22 cellular contexts compared by ENCODE assay signal in genomic region chr3:53613111-53613510, GRCh38.
A peak's percentile ranks its signal among the peaks of the same experiment; 100 is the strongest.
DNase-seq lines count a peak whose midpoint lies in the region; ATAC-seq, FAIRE-seq and TF ChIP-seq lines count a peak whose summit lies in the region.
"Had no signal": no experiment of that assay in that cellular context is flagged by ENCODE, and none has a peak within 500 bp of the region (broad histone marks: within the 10 kb centered on the region; RNA-seq: fewer than 3 reads in every experiment).

No MANE protein-coding gene starts in this region.

- no peak for TF ChIP-seq CTCF in GM12878 (IDR thresholded peaks at IDR 0.05 in 2 of 3, conservative IDR thresholded peaks at IDR 0.05 in 1 of 3; ENCODE audit: control insufficient read depth in 2 of 3, extremely low read depth in 1 of 3, insufficient read depth in 1 of 3, low read depth in 3 of 3, low read length in 3 of 3)

- H3K79me2 ChIP-seq in GM12878 (ENCODE audit: control insufficient read depth, insufficient read depth, low read length): no peaks in the 10 kb centered on the region
- H3K79me2 ChIP-seq: parathyroid adenoma had no signal

- H3K27ac ChIP-seq in GM12878 (ENCODE audit: control insufficient read depth, insufficient read depth): no peak overlapping the region
- H3K27ac ChIP-seq: parathyroid adenoma, sigmoid colon, SJCRH30 had no signal

- CTCF ChIA-PET in GM12878 (lab: Yijun Ruan, JAX): interaction anchor here (1.1 to 2.2 kb wide), 4 partner anchors 9 to 97 kb away, joined by 3 to 6 read pairs (median 5); no protein-coding TSS in a partner anchor

- H4K20me1 ChIP-seq in GM12878 (ENCODE audit: control insufficient read depth, insufficient read depth): no peaks in the 10 kb centered on the region

- 13% methylated on average over 3 of the region's 3 CpGs for WGBS in GM12878 (ENCODE audit: insufficient coverage, insufficient replicate concordance, low lambda C conversion rate, missing lambda C conversion rate)

- no peaks in the 10 kb centered on the region; a peak in 1 of 4 replicates for H3K27me3 ChIP-seq in GM12878 (replicated peaks in 1 of 2; ENCODE audit: control insufficient read depth in 2 of 2, insufficient read depth in 2 of 2, low read length in 1 of 2)
- H3K27me3 ChIP-seq: sigmoid colon had no signal

- BruUV-seq in GM12878 (replicated peaks; lab: Mats Ljungman, UMichigan): no TSS peak

- SMC1A ChIA-PET in GM12878 (lab: Charles Lee; ENCODE audit: uncharacterized antibody, unreplicated experiment): interaction anchor here (0.8 to 1.8 kb wide), 7 partner anchors 9 to 96 kb away, joined by 3 to 7 read pairs (median 3); no protein-coding TSS in a partner anchor

- no peak for TF ChIP-seq RAD21 in GM12878 (IDR thresholded peaks at IDR 0.05; ENCODE audit: insufficient read depth, low read depth, low read length)

- TF ChIP-seq EP300 in GM12878 (IDR thresholded peaks at IDR 0.05; ENCODE audit: borderline replicate concordance in 1 of 2, control insufficient read depth in 1 of 2, low read depth in 2 of 2, low read length in 2 of 2): no peak

- intact Hi-C loops in GM12878 (cut with micrococcal nuclease; ENCODE audit: unreplicated experiment): no loop called here

- no peaks in the 10 kb centered on the region for H3K36me3 ChIP-seq in GM12878 (ENCODE audit: control insufficient read depth in 2 of 2, insufficient read depth in 2 of 2, low read length in 1 of 2)
- H3K36me3 ChIP-seq: sigmoid colon, SJCRH30 had no signal

- H3K4me1 ChIP-seq in GM12878 (ENCODE audit: control insufficient read depth, insufficient read depth, low read length): no peaks in the 10 kb centered on the region
- H3K4me1 ChIP-seq: sigmoid colon, SJCRH30 had no signal

- POLR2A ChIA-PET in GM12878 (lab: Charles Lee): interaction anchor here (1.4 kb wide), 1 partner anchor 46 kb away, joined by 5 read pairs; no protein-coding TSS in a partner anchor

- TF ChIP-seq POLR2A in GM12891 (IDR thresholded peaks at IDR 0.05; ENCODE audit: low read depth, low read length) (no peak), GM12878 (IDR thresholded peaks at IDR 0.05; ENCODE audit: low read depth, low read length) (no peak)

- DNase-seq in GM12891 (ENCODE audit: insufficient read length, low spot score) (no peak), NCI-H69 (lab: John Stamatoyannopoulos, UW) (peak; percentile 2), GM12878 (ENCODE audit: low read depth, low spot score) (no peak), pons (ENCODE audit: low spot score) (peak; percentile 85)
- DNase-seq in activated CD4-positive, alpha-beta T cell treated with anti-CD3 and anti-CD28 coated beads, Interleukin-2, amount 50 U/mL, for 4 hours: no peak
- no peak for DNase-seq in stimulated activated CD4-positive, alpha-beta T cell treated with anti-CD3 and anti-CD28 coated beads, Interleukin-15, amount 100 ng/mL, for 24 hours
- DNase-seq: activated CD4-positive, CD25-positive, alpha-beta regulatory T cell; activated naive CD4-positive, alpha-beta T cell treated with anti-CD3 and anti-CD28 coated beads, Interleukin-2, amount 10 ng/mL, durations not matched to agents 7 days and 5 days; activated T-cell treated with anti-CD3 and anti-CD28 coated beads, Interleukin-2, amount 50 U/mL, for 24 hours; effector CD4-positive, alpha-beta T cell; EL; erythroblast; foreskin melanocyte; NCI-H1436; NCI-H524 treated with DMSO at 0.1 percent for 48 hours; nephron progenitor cell; PC-3; sigmoid colon; SJCRH30 had no signal

- H2AFZ ChIP-seq in GM12878 (ENCODE audit: control insufficient read depth, low read depth, low read length): no peak overlapping the region
- H2AFZ ChIP-seq: parathyroid adenoma had no signal

- H3K9ac ChIP-seq in GM12878 (ENCODE audit: control insufficient read depth, insufficient read depth, low read length): no peak overlapping the region
- H3K9ac ChIP-seq: parathyroid adenoma had no signal

- RAD21 ChIA-PET in GM12878 (lab: Charles Lee; ENCODE audit: unreplicated experiment): interaction anchor here (1.2 kb wide), 1 partner anchor 43 kb away, joined by 3 read pairs; no protein-coding TSS in a partner anchor

- H3K4me2 ChIP-seq in GM12878 (ENCODE audit: control insufficient read depth, insufficient read depth): no peak overlapping the region

- H3K9me3 ChIP-seq in GM12878 (replicated peaks; ENCODE audit: control insufficient read depth, insufficient read depth, low read length): no peaks in the 10 kb centered on the region; the same call in 2 of the 3 replicates
- H3K9me3 ChIP-seq: sigmoid colon, SJCRH30 had no signal

- no peak for FAIRE-seq in GM12891 (lab: Jason Lieb, UNC)
- FAIRE-seq in GM12878 (lab: Jason Lieb, UNC): no peak

- in situ Hi-C loops in GM12878 (cut with MboI): no loop called here

- ATAC-seq in GM12878 (peak; percentile 58), HG03439 (IDR thresholded peaks at IDR 0.05; ENCODE audit: unreplicated experiment) (no peak)
- ATAC-seq: HCT116, PC-3 had no signal

- H3K4me3 ChIP-seq in GM12878: no peak overlapping the region
- H3K4me3 ChIP-seq: sigmoid colon, SJCRH30 had no signal

TF ChIP-seq in GM12891, 5 proteins besides CTCF, POLR2A, EP300 and RAD21:
- no peak for TF ChIP-seq TAF1 (IDR thresholded peaks at IDR 0.05; ENCODE audit: low read depth, low read length)
- no peak for TF ChIP-seq PAX5 (IDR thresholded peaks at IDR 0.05; ENCODE audit: insufficient read depth, low read length, severe bottlenecking)
- peak; percentile 73 for TF ChIP-seq SPI1 (IDR thresholded peaks at IDR 0.05; ENCODE audit: low read depth, low read length)
- no peak for TF ChIP-seq POLR2AphosphoS5 (IDR thresholded peaks at IDR 0.05; ENCODE audit: low read depth, low read length)

TF ChIP-seq in GM12878, 131 proteins besides CTCF, POLR2A, EP300 and RAD21 (continues in another document):
- TF ChIP-seq SREBF2 (IDR thresholded peaks at IDR 0.05; ENCODE audit: low read length) (no peak), ZNF687 (IDR thresholded peaks at IDR 0.05) (no peak), NFYA (IDR thresholded peaks at IDR 0.05; ENCODE audit: borderline replicate concordance, low read depth, low read length) (no peak), ETV6 (conservative IDR thresholded peaks at IDR 0.05 in 1 of 2, IDR thresholded peaks at IDR 0.05 in 1 of 2; ENCODE audit: borderline replicate concordance in 1 of 2, low read depth in 1 of 2) (no peak), SPI1 (IDR thresholded peaks at IDR 0.05; ENCODE audit: borderline replicate concordance, insufficient read depth, low read depth, low read length) (peak; percentile 56; the same call in 1 of the 2 replicates), STAT1 (conservative IDR thresholded peaks at IDR 0.05) (no peak), MXI1 (IDR thresholded peaks at IDR 0.05; ENCODE audit: low read depth, low read length) (no peak), CBX3 (IDR thresholded peaks at IDR 0.05; ENCODE audit: borderline replicate concordance, low read depth) (no peak), ATF3 (IDR thresholded peaks at IDR 0.05; ENCODE audit: borderline replicate concordance, extremely low read depth, low read depth, low read length) (no peak), IKZF1 (conservative IDR thresholded peaks at IDR 0.05) (peak; percentile 43; the same call in 1 of the 2 replicates), NR2C2 (IDR thresholded peaks at IDR 0.05; ENCODE audit: borderline replicate concordance, control insufficient read depth, insufficient read length, low read depth) (no peak), TAF1 (IDR thresholded peaks at IDR 0.05; ENCODE audit: borderline replicate concordance, low read depth, low read length) (no peak), DPF2 (IDR thresholded peaks at IDR 0.05) (no peak), POLR2AphosphoS2 (IDR thresholded peaks at IDR 0.05; ENCODE audit: low read depth, low read length) (no peak), ZNF217 (IDR thresholded peaks at IDR 0.05) (no peak)

Comparison
In these comparisons a context has a peak if more than half of its experiments do, and no peak if none do; other contexts are left out.
1. DNase-seq: peak in NCI-H69 (single experiment) and pons (single experiment); none in GM12891 (single experiment), GM12878 (single experiment), activated CD4-positive, alpha-beta T cell treated with anti-CD3 and anti-CD28 coated beads, Interleukin-2, amount 50 U/mL, for 4 hours (0 of 2) and stimulated activated CD4-positive, alpha-beta T cell treated with anti-CD3 and anti-CD28 coated beads, Interleukin-15, amount 100 ng/mL, for 24 hours (single experiment).